7 cellular contexts compared by ENCODE assay signal in genomic region chr4:83490876-83491450, GRCh38.
DNase-seq lines count a peak whose midpoint lies in the region; ATAC-seq and FAIRE-seq lines count a peak whose summit lies in the region.

No MANE protein-coding gene starts in this region.

- ATAC-seq in GM18870 (IDR thresholded peaks at IDR 0.05; ENCODE audit: unreplicated experiment) (peak; percentile 63), HG03439 (IDR thresholded peaks at IDR 0.05; ENCODE audit: unreplicated experiment) (peak; percentile 79)

- DNase-seq in DMS53 (lab: John Stamatoyannopoulos, UW) (peak; percentile 45), iPS-NIHi11 (ENCODE audit: low spot score) (peak; percentile 47), anterior cingulate cortex (lab: John Stamatoyannopoulos, UW) (no peak), UCSD-AML1 (lab: John Stamatoyannopoulos, UW; ENCODE audit: unreplicated experiment) (no peak)

- FAIRE-seq in TTC549 (lab: Jason Lieb, UNC), result peak; percentile 54

Comparison
In these comparisons a context has a peak if more than half of its experiments do, and no peak if none do; other contexts are left out.
1. DNase-seq: peak in DMS53 (single experiment) and iPS-NIHi11 (single experiment); none in anterior cingulate cortex (0 of 58) and UCSD-AML1 (single experiment).